ENCODE assay signal across 21 cellular contexts in genomic region chr15:56185980-56186379, GRCh38.
"Had no signal": no experiment of that assay in that cellular context is flagged by ENCODE, and none has a peak within 500 bp of the region (broad histone marks: within the 10 kb centered on the region; RNA-seq: fewer than 3 reads in every experiment).

No MANE protein-coding gene starts in this region.

- FAIRE-seq: endometrium, islet of Langerhans had no signal

- H3K4me3 Mint-ChIP-seq: activated CD4-positive, alpha-beta memory T cell treated with anti-CD3 and anti-CD28 coated beads, Interleukin-2, amount 10 ng/mL, durations not matched to agents 7 days and 5 days; activated CD4-positive, alpha-beta T cell treated with anti-CD3 and anti-CD28 coated beads, Interleukin-2, amount 10 ng/mL, durations not matched to agents 24 days and 14 days; activated naive CD4-positive, alpha-beta T cell treated with anti-CD3 and anti-CD28 coated beads for 36 hours; activated naive CD8-positive, alpha-beta T cell treated with anti-CD3 and anti-CD28 coated beads, Interleukin-2, amount 50 U/mL, for 24 hours; activated T-cell treated with anti-CD3 and anti-CD28 coated beads, Interleukin-2, amount 50 U/mL, for 4 hours; dendritic cell treated with granulocyte-macrophage colony-stimulating factor and Interleukin-4, amounts not matched to agents 40 ng/mL and 50 ng/mL, for 4 days; naive thymus-derived CD8-positive, alpha-beta T cell had no signal

- H3K27me3 Mint-ChIP-seq: activated CD4-positive, alpha-beta memory T cell treated with anti-CD3 and anti-CD28 coated beads, Interleukin-2, amount 10 ng/mL, durations not matched to agents 7 days and 5 days; activated CD4-positive, alpha-beta T cell treated with anti-CD3 and anti-CD28 coated beads, Interleukin-2, amount 10 ng/mL, durations not matched to agents 24 days and 14 days; activated naive CD8-positive, alpha-beta T cell treated with anti-CD3 and anti-CD28 coated beads, Interleukin-2, amount 50 U/mL, for 24 hours; dendritic cell treated with granulocyte-macrophage colony-stimulating factor and Interleukin-4, amounts not matched to agents 40 ng/mL and 50 ng/mL, for 4 days; naive thymus-derived CD8-positive, alpha-beta T cell had no signal

- H3K4me3 ChIP-seq: heart left ventricle, lower lobe of right lung, ovary, prostate gland, upper lobe of left lung had no signal

- H3K9me3 Mint-ChIP-seq: activated CD4-positive, alpha-beta memory T cell treated with anti-CD3 and anti-CD28 coated beads, Interleukin-2, amount 10 ng/mL, durations not matched to agents 7 days and 5 days; activated CD4-positive, alpha-beta T cell treated with anti-CD3 and anti-CD28 coated beads, Interleukin-2, amount 10 ng/mL, durations not matched to agents 24 days and 14 days; activated naive CD4-positive, alpha-beta T cell treated with anti-CD3 and anti-CD28 coated beads for 36 hours; activated T-cell treated with anti-CD3 and anti-CD28 coated beads, Interleukin-2, amount 50 U/mL, for 4 hours; naive thymus-derived CD8-positive, alpha-beta T cell had no signal

- H3K9me3 ChIP-seq: lower lobe of right lung, ovary, prostate gland, upper lobe of left lung had no signal

- DNase-seq: activated CD4-positive, alpha-beta memory T cell treated with anti-CD3 and anti-CD28 coated beads, Interleukin-2, amount 10 ng/mL, durations not matched to agents 7 days and 5 days; activated CD4-positive, alpha-beta T cell treated with anti-CD3 and anti-CD28 coated beads, Interleukin-2, amount 10 ng/mL, durations not matched to agents 24 days and 14 days; activated CD8-positive, alpha-beta memory T cell treated with anti-CD3 and anti-CD28 coated beads, Interleukin-2, amount 50 U/mL, for 4 hours; activated effector memory CD4-positive, alpha-beta T cell treated with Interleukin-2 at 50 U/mL for 16 hours; activated naive CD4-positive, alpha-beta T cell treated with anti-CD3 and anti-CD28 coated beads for 36 hours; activated naive CD8-positive, alpha-beta T cell treated with anti-CD3 and anti-CD28 coated beads, Interleukin-2, amount 50 U/mL, for 24 hours; activated T-cell treated with anti-CD3 and anti-CD28 coated beads, Interleukin-2, amount 50 U/mL, for 4 hours; effector CD4-positive, alpha-beta T cell; heart left ventricle; left colon; lower lobe of right lung; naive thymus-derived CD8-positive, alpha-beta T cell; ovary; stimulated activated CD4-positive, alpha-beta T cell treated with anti-CD3 and anti-CD28 coated beads, Interleukin-4, amount 100 ng/mL, for 1 hour; stimulated activated naive CD8-positive, alpha-beta T cell treated with anti-CD3 and anti-CD28 coated beads, Interleukin-15, Interleukin-2, amounts not matched to agents 100 U/mL and 50 U/mL, for 24 hours; upper lobe of left lung had no signal

- H3K27ac Mint-ChIP-seq: activated CD4-positive, alpha-beta memory T cell treated with anti-CD3 and anti-CD28 coated beads, Interleukin-2, amount 10 ng/mL, durations not matched to agents 7 days and 5 days; activated CD4-positive, alpha-beta T cell treated with anti-CD3 and anti-CD28 coated beads, Interleukin-2, amount 10 ng/mL, durations not matched to agents 24 days and 14 days; activated naive CD4-positive, alpha-beta T cell treated with anti-CD3 and anti-CD28 coated beads for 36 hours; activated naive CD8-positive, alpha-beta T cell treated with anti-CD3 and anti-CD28 coated beads, Interleukin-2, amount 50 U/mL, for 24 hours; dendritic cell treated with granulocyte-macrophage colony-stimulating factor and Interleukin-4, amounts not matched to agents 40 ng/mL and 50 ng/mL, for 4 days had no signal

- H3K27me3 ChIP-seq: heart left ventricle, ovary, upper lobe of left lung had no signal

- H3K36me3 ChIP-seq: heart left ventricle, lower lobe of right lung, ovary, prostate gland, upper lobe of left lung had no signal

- ATAC-seq: activated CD4-positive, CD25-positive, alpha-beta regulatory T cell treated with anti-CD3 and anti-CD28 coated beads, Interleukin-2, amount 50 U/mL, for 24 hours; activated naive CD8-positive, alpha-beta T cell treated with anti-CD3 and anti-CD28 coated beads, Interleukin-2, amount 50 U/mL, for 24 hours; activated T-cell treated with anti-CD3 and anti-CD28 coated beads, Interleukin-2, amount 50 U/mL, for 4 hours; heart left ventricle; left colon; lower lobe of right lung; naive thymus-derived CD8-positive, alpha-beta T cell; stimulated activated naive CD8-positive, alpha-beta T cell treated with anti-CD3 and anti-CD28 coated beads, Interleukin-15, Interleukin-2, amounts not matched to agents 100 U/mL and 50 U/mL, for 24 hours had no signal

- H3K27ac ChIP-seq: heart left ventricle, lower lobe of right lung, ovary, prostate gland, upper lobe of left lung had no signal

- H3K4me1 ChIP-seq: prostate gland had no signal
